ENCODE assay signal across 9 cellular contexts in the genomic region with DNA sequence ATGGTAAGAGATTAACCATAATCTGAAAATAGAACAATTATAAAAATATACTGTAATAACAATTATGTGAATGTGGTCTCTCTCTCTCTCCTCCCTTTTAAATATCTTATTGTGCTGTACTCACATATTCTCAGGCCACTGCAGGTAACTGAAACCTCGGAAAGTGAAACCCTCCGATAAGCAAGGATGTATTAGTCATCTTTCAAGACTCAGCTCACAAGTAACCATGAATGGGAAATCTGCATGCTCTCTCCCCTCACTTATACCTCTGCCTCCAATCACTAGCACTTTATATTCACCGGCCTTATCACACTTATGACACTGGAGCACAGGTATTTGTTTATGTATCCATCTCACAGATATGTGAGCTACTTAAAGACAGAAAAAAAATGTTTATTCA.
A peak's percentile ranks its signal among the peaks of the same experiment; 100 is the strongest.
DNase-seq lines count a peak whose midpoint lies in the region; ATAC-seq, FAIRE-seq and TF ChIP-seq lines count a peak whose summit lies in the region.
"Had no signal": no experiment of that assay in that cellular context is flagged by ENCODE, and none has a peak within 500 bp of the region (broad histone marks: within the 10 kb centered on the region; RNA-seq: fewer than 3 reads in every experiment).

No MANE protein-coding gene starts in this region.

- no peak for FAIRE-seq in H54 (lab: Jason Lieb, UNC)

- no peak for TF ChIP-seq POLR2A in H54 (IDR thresholded peaks at IDR 0.05; ENCODE audit: low read depth, low read length)

- peak; percentile 22 for DNase-seq in epithelial cell of prostate (ENCODE audit: low read depth, low spot score)
- DNase-seq in DMS114 treated with DMSO at 0.1 percent for 48 hours (lab: John Stamatoyannopoulos, UW; ENCODE audit: unreplicated experiment), result no peak
- DNase-seq in AML-193 (lab: John Stamatoyannopoulos, UW), result no peak
- no peak for DNase-seq in H54 (ENCODE audit: insufficient read length, low spot score)
- no peak for DNase-seq in germinal center (ENCODE audit: low spot score)
- DNase-seq: esophagus squamous epithelium had no signal

- no peak overlapping the region for H3K27ac ChIP-seq in epithelial cell of prostate
- H3K27ac ChIP-seq: esophagus squamous epithelium had no signal

- ATAC-seq in GM18907 (IDR thresholded peaks at IDR 0.05; ENCODE audit: unreplicated experiment) (peak; percentile 61), GM21576 (IDR thresholded peaks at IDR 0.05; ENCODE audit: unreplicated experiment) (peak; percentile 92), HG03442 (IDR thresholded peaks at IDR 0.05; ENCODE audit: unreplicated experiment) (peak; percentile 92)
